ENCODE assay signal across 8 cellular contexts in the genomic region with DNA sequence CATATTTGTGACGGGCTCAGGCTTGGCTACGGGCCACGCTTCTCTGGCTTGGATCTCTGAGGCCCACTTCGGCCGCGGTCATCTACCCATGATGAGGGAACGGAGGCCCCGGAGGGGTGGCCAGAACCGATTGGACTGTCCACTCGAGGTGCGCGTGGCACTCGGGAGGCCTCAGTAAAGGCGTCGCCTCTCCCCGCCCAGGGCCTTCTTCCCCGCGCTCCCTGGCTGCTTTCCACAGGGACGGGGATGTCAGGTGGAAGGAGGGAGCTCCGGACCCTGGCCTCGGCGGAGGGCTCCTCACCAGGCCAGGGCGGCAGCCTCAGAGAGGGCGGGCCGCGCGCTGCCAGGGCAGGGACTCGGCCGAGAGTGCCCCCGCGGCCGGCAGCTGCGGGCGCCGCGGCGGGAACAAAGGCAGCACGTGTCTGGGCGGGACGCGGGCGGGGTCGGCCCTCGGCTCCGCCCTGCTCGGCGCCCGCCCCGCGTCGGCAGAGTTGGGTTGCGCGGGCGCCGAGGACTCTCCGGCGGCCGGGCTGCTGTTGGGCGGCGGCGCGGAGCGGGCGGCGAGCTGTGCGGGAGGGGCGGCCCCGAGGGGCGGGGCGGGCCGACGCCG. TPM values are rescaled to one million over a fixed set of nuclear protein-coding genes. Genes with fewer than 3 reads are reported as not detected.
DNase-seq lines count a peak whose midpoint lies in the region; ATAC-seq, FAIRE-seq and TF ChIP-seq lines count a peak whose summit lies in the region.

No MANE protein-coding gene starts in this region.

- TF ChIP-seq CTCF in 22Rv1 (IDR thresholded peaks at IDR 0.05) (no peak), dorsolateral prefrontal cortex (IDR thresholded peaks at IDR 0.05 in 54 of 56, conservative IDR thresholded peaks at IDR 0.05 in 2 of 56; ENCODE audit: low read depth in 1 of 56, partially characterized antibody in 56 of 56) (peak in 13 of 56 donors; percentile 9 to 50 (median 15)), lower leg skin (IDR thresholded peaks at IDR 0.05) (no peak)

- peak overlapping the region; percentile 24 to 83 (median 62) for H3K4me3 ChIP-seq in dorsolateral prefrontal cortex
- peak overlapping the region; percentile 32 for H3K4me3 ChIP-seq in lower leg skin (ENCODE audit: low read depth, poor library complexity, severe bottlenecking)

- intact Hi-C loops in dorsolateral prefrontal cortex (cut with DNase I) (loop anchor here (1.0 to 10.0 kb wide), 3 partner anchors 141 to 449 kb away; no protein-coding TSS in a partner anchor), lower leg skin (cut with DNase I; ENCODE audit: low total_unique reads) (no loop called here)

- ATAC-seq in HG03095 (IDR thresholded peaks at IDR 0.05; ENCODE audit: unreplicated experiment), result peak; percentile 43

- WGBS in lower leg skin, 2 donors, result 8 to 13% methylated on average over 20 to 66 of the region's 73 CpGs

- peak; percentile 39 for FAIRE-seq in GM18507 (lab: Jason Lieb, UNC)

- H3K27me3 ChIP-seq in dorsolateral prefrontal cortex, result no peaks in the 10 kb centered on the region

- no peak for TF ChIP-seq POLR2A in lower leg skin (IDR thresholded peaks at IDR 0.05)

- peak; percentile 72 for DNase-seq in GM18507 (ENCODE audit: extremely low spot score, insufficient read length, low read depth)
- peak; percentile 42 to 91 for DNase-seq in NCI-H446 (lab: John Stamatoyannopoulos, UW)
- DNase-seq in activated CD4-positive, alpha-beta T cell treated with anti-CD3 and anti-CD28 coated beads for 48 hours, result peak; percentile 75
- peak; percentile 62 to 93 (median 81) for DNase-seq in dorsolateral prefrontal cortex
- no peak for DNase-seq in lower leg skin (ENCODE audit: low spot score in 2 of 2)
- peak; percentile 55 to 61 for DNase-seq in stimulated activated CD4-positive, alpha-beta T cell treated with anti-CD3 and anti-CD28 coated beads, Interleukin-4, amount 100 ng/mL, for 48 hours (ENCODE audit: low read depth in 2 of 2)

- H3K27ac ChIP-seq in 22Rv1 (peak overlapping the region; percentile 88), dorsolateral prefrontal cortex (peak overlapping the region; percentile 71 to 99 (median 97))

RNA-seq across cellular contexts. Expression of gene CDK5R1, which starts 0.6 kb away (rescaled TPM):
- total RNA-seq in dorsolateral prefrontal cortex (100 to 1,000 TPM in 114 of 120 experiments, 10 to 100 TPM in 6; 52.9 to 209 (median 145) TPM), lower leg skin (1 to 10 TPM; 3.3 to 5.8 (median 5.0) TPM)

RNA-seq across cellular contexts. Expression of gene PSMD11, which starts 41.9 kb away (rescaled TPM):
- total RNA-seq in dorsolateral prefrontal cortex (100 to 1,000 TPM in 5 of 120 experiments, 10 to 100 TPM in 115; 63.1 to 112 (median 81.0) TPM), lower leg skin (10 to 100 TPM; 44.2 to 77.0 (median 54.2) TPM)

Comparison
In these comparisons a context has a peak if more than half of its experiments do, and no peak if none do; other contexts are left out.
1. DNase-seq: peak in GM18507 (single experiment), NCI-H446 (2 of 2), activated CD4-positive, alpha-beta T cell treated with anti-CD3 and anti-CD28 coated beads for 48 hours (single experiment), dorsolateral prefrontal cortex (10 of 10) and stimulated activated CD4-positive, alpha-beta T cell treated with anti-CD3 and anti-CD28 coated beads, Interleukin-4, amount 100 ng/mL, for 48 hours (2 of 2); none in lower leg skin (0 of 2).
2. RNA of gene CDK5R1, which starts 0.6 kb away (total RNA-seq): 52.9 to 209 TPM in dorsolateral prefrontal cortex; 3.3 to 5.8 TPM in lower leg skin; every median in the first group is over 4 times any median in the second.